9 cellular contexts compared by ENCODE assay signal in the genomic region with DNA sequence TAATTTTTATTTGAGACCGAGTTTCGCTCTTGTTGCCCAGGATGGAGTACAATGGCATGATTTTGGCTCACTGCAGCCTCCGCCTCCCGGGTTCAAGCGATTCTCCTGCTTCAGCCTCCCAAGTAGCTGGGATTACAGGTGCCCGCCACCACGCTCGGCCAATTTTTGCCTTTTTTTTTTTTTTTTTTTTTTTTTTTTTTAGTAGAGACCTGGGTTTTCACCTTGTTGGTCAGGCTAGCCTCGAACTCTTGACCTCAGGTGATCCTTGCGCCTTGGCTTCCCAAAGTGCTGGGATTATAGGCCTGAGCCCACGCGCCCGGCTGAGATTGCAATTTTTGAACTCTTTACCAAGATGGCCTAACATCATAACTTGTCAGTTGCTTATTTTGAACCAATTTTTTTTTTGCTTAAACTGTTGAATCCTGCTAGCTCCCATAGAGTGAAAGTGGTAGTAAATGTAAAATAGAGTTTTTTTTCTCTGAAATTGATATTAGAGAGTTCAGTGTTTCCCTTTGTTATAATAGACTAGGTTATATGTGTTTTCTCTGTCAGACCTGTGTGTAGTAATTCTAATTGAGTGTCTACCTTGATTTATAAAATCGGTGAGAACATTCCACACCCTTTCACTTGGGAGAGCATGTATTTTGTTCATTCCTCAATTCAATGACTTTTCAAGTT. TPM values are rescaled to one million over a fixed set of nuclear protein-coding genes. Genes with fewer than 3 reads are reported as not detected.
DNase-seq lines count a peak whose midpoint lies in the region; ATAC-seq, FAIRE-seq and TF ChIP-seq lines count a peak whose summit lies in the region.
"Had no signal": no experiment of that assay in that cellular context is flagged by ENCODE, and none has a peak within 500 bp of the region (broad histone marks: within the 10 kb centered on the region; RNA-seq: fewer than 3 reads in every experiment).

No MANE protein-coding gene starts in this region.

- no peaks in the 10 kb centered on the region for H3K27me3 ChIP-seq in astrocyte (ENCODE audit: insufficient read depth, low read length)
- H3K27me3 ChIP-seq in mesenchymal stem cell (ENCODE audit: control insufficient read depth in 1 of 2, insufficient read depth in 1 of 2, low read length in 2 of 2): no peaks in the 10 kb centered on the region

- no peak for FAIRE-seq in astrocyte (lab: Jason Lieb, UNC)

- H3K9me3 Mint-ChIP-seq in activated naive CD4-positive, alpha-beta T cell treated with anti-CD3 and anti-CD28 coated beads for 36 hours: no peaks in the 10 kb centered on the region
- no peaks in the 10 kb centered on the region for H3K9me3 Mint-ChIP-seq in activated naive CD4-positive, alpha-beta T cell treated with anti-CD3 and anti-CD28 coated beads, Interleukin-2, amount 50 U/mL, for 72 hours
- H3K9me3 Mint-ChIP-seq in astrocyte (ENCODE audit: unreplicated experiment) (no peaks in the 10 kb centered on the region), type B pancreatic cell (no peaks in the 10 kb centered on the region)

- no peak overlapping the region for H3K18ac ChIP-seq in mesenchymal stem cell (ENCODE audit: low read depth in 1 of 2, low read length in 2 of 2)

- no peak overlapping the region for H3K23ac ChIP-seq in mesenchymal stem cell (ENCODE audit: low read length in 2 of 2)

- H2BK5ac ChIP-seq in mesenchymal stem cell (ENCODE audit: low read depth, low read length, poor library complexity, severe bottlenecking): no peak overlapping the region

- H2BK15ac ChIP-seq in mesenchymal stem cell (ENCODE audit: low read depth, poor library complexity, severe bottlenecking): no peak overlapping the region

- H3K9me3 ChIP-seq in astrocyte (ENCODE audit: insufficient read depth, low read depth, low read length) (no peaks in the 10 kb centered on the region), mesenchymal stem cell (ENCODE audit: control insufficient read depth, low read length) (no peaks in the 10 kb centered on the region)

- H4K8ac ChIP-seq in mesenchymal stem cell (ENCODE audit: low read length): no peak overlapping the region

- H3K4me1 Mint-ChIP-seq in activated naive CD4-positive, alpha-beta T cell treated with anti-CD3 and anti-CD28 coated beads for 36 hours (ENCODE audit: low read depth): peaks cover 47% of the 10 kb centered on the region
- H3K4me1 Mint-ChIP-seq in astrocyte (ENCODE audit: low read depth, unreplicated experiment) (peaks cover 16% of the 10 kb centered on the region), type B pancreatic cell (ENCODE audit: unreplicated experiment) (peaks cover 37% of the 10 kb centered on the region)

- H2BK120ac ChIP-seq in mesenchymal stem cell (ENCODE audit: low read depth, low read length): no peak overlapping the region

- H3K79me2 ChIP-seq in astrocyte (ENCODE audit: insufficient read depth, low read length): peaks cover 87% of the 10 kb centered on the region

- TF ChIP-seq CTCF in astrocyte (IDR thresholded peaks at IDR 0.05; ENCODE audit: insufficient read depth, low read depth, low read length): no peak
- TF ChIP-seq CTCF in type B pancreatic cell (conservative IDR thresholded peaks at IDR 0.05): no peak

- no peak overlapping the region for H3K4me3 ChIP-seq in astrocyte (ENCODE audit: insufficient read depth, low read depth, low read length)
- peak overlapping the region in 1 of 2 experiments; percentile 95 for H3K4me3 ChIP-seq in mesenchymal stem cell (ENCODE audit: insufficient read depth in 1 of 2, low read depth in 1 of 2, low read length in 2 of 2)

- no peak for ATAC-seq in activated naive CD4-positive, alpha-beta T cell treated with anti-CD3 and anti-CD28 coated beads, Interleukin-2, amount 50 U/mL, for 72 hours
- ATAC-seq in HG02981 (IDR thresholded peaks at IDR 0.05; ENCODE audit: unreplicated experiment) (no peak), GM19328 (IDR thresholded peaks at IDR 0.05; ENCODE audit: unreplicated experiment) (no peak)

- 93% methylated on average over 9 of the region's 14 CpGs for WGBS in mesenchymal stem cell

- H3K36me3 ChIP-seq in astrocyte (ENCODE audit: insufficient read depth, low read length): no peaks in the 10 kb centered on the region
- peaks cover 5 to 6% of the 10 kb centered on the region in 2 experiments for H3K36me3 ChIP-seq in mesenchymal stem cell (ENCODE audit: control insufficient read depth in 1 of 2, insufficient read depth in 2 of 2, low read depth in 1 of 2, low read length in 2 of 2)

- H2AFZ ChIP-seq in astrocyte (ENCODE audit: low read depth, low read length) (no peak overlapping the region), mesenchymal stem cell (ENCODE audit: low read depth, low read length) (no peak overlapping the region)

- no peak overlapping the region for H2BK12ac ChIP-seq in mesenchymal stem cell (ENCODE audit: low read length in 2 of 2)

- H2AK5ac ChIP-seq in mesenchymal stem cell (ENCODE audit: low read length, severe bottlenecking): no peak overlapping the region

- no peak overlapping the region for H3K9ac ChIP-seq in astrocyte (ENCODE audit: low read length)
- H3K9ac ChIP-seq in mesenchymal stem cell (ENCODE audit: low read length): peak overlapping the region; percentile 100

- peak overlapping the region; percentile 97 for H3K4me2 ChIP-seq in astrocyte (ENCODE audit: low read length)
- no peak overlapping the region for H3K4me2 ChIP-seq in mesenchymal stem cell (ENCODE audit: low read length, poor library complexity, severe bottlenecking)

- H3K14ac ChIP-seq in mesenchymal stem cell (ENCODE audit: low read length in 2 of 2): no peak overlapping the region

- H3K4ac ChIP-seq in mesenchymal stem cell (ENCODE audit: low read depth in 1 of 2, low read length in 2 of 2): no peak overlapping the region

- CTCF ChIA-PET in activated naive CD4-positive, alpha-beta T cell treated with anti-CD3 and anti-CD28 coated beads for 36 hours (lab: Charles Lee): interaction anchor here (0.6 kb wide), 1 partner anchor 484 kb away, joined by 4 read pairs; no protein-coding TSS in a partner anchor

- peaks cover 60% of the 10 kb centered on the region for H3K36me3 Mint-ChIP-seq in activated naive CD4-positive, alpha-beta T cell treated with anti-CD3 and anti-CD28 coated beads for 36 hours (ENCODE audit: low read depth)
- peaks cover 40 to 66% of the 10 kb centered on the region in 2 donors for H3K36me3 Mint-ChIP-seq in activated naive CD4-positive, alpha-beta T cell treated with anti-CD3 and anti-CD28 coated beads, Interleukin-2, amount 50 U/mL, for 72 hours
- H3K36me3 Mint-ChIP-seq in astrocyte (ENCODE audit: low read depth, unreplicated experiment) (peaks cover 11% of the 10 kb centered on the region), type B pancreatic cell (peaks cover 37% of the 10 kb centered on the region)

- H3K4me1 ChIP-seq in astrocyte (ENCODE audit: insufficient read depth, low read length) (peaks cover 34% of the 10 kb centered on the region), mesenchymal stem cell (ENCODE audit: control insufficient read depth, insufficient read depth, low read depth, low read length) (peaks cover 5% of the 10 kb centered on the region)

- H3K27ac ChIP-seq in astrocyte (ENCODE audit: low read depth, low read length) (no peak overlapping the region), mesenchymal stem cell (ENCODE audit: low read length, poor library complexity, severe bottlenecking) (no peak overlapping the region)

- DNase-seq in activated naive CD4-positive, alpha-beta T cell treated with anti-CD3 and anti-CD28 coated beads for 36 hours: no peak
- no peak for DNase-seq in activated naive CD4-positive, alpha-beta T cell treated with anti-CD3 and anti-CD28 coated beads, Interleukin-2, amount 50 U/mL, for 72 hours (ENCODE audit: low spot score in 2 of 2)
- DNase-seq in astrocyte (ENCODE audit: low read depth) (no peak), mesenchymal stem cell (no peak), type B pancreatic cell (ENCODE audit: extremely low spot score, unreplicated experiment) (no peak), anterior cingulate cortex (lab: John Stamatoyannopoulos, UW) (no peak)
- DNase-seq: central memory CD4-positive, alpha-beta T cell had no signal

- H4K91ac ChIP-seq in mesenchymal stem cell (ENCODE audit: low read length): no peak overlapping the region

- no peaks in the 10 kb centered on the region for H3K79me1 ChIP-seq in mesenchymal stem cell (replicated peaks; ENCODE audit: low read length, poor library complexity, severe bottlenecking)

- intact Hi-C loops in activated naive CD4-positive, alpha-beta T cell treated with anti-CD3 and anti-CD28 coated beads for 36 hours (cut with micrococcal nuclease): loop anchor here (10.0 kb wide), 5 partner anchors 1083 to 1947 kb away; a partner anchor contains a TSS

- no peaks in the 10 kb centered on the region for H3K27me3 Mint-ChIP-seq in activated naive CD4-positive, alpha-beta T cell treated with anti-CD3 and anti-CD28 coated beads for 36 hours (ENCODE audit: low read depth)
- H3K27me3 Mint-ChIP-seq in astrocyte (ENCODE audit: low read depth, unreplicated experiment): no peaks in the 10 kb centered on the region
- peaks cover 3% of the 10 kb centered on the region for H3K27me3 Mint-ChIP-seq in type B pancreatic cell

- no peak overlapping the region for H3K27ac Mint-ChIP-seq in activated naive CD4-positive, alpha-beta T cell treated with anti-CD3 and anti-CD28 coated beads for 36 hours
- peak overlapping the region in 1 of 2 donors; percentile 39 for H3K27ac Mint-ChIP-seq in activated naive CD4-positive, alpha-beta T cell treated with anti-CD3 and anti-CD28 coated beads, Interleukin-2, amount 50 U/mL, for 72 hours
- no peak overlapping the region for H3K27ac Mint-ChIP-seq in astrocyte (ENCODE audit: unreplicated experiment)
- H3K27ac Mint-ChIP-seq in type B pancreatic cell: peak overlapping the region; percentile 82

- peaks cover 75% of the 10 kb centered on the region for H4K20me1 ChIP-seq in astrocyte (ENCODE audit: insufficient read depth, low read length)

- peak overlapping the region; percentile 94 for H3K4me3 Mint-ChIP-seq in activated naive CD4-positive, alpha-beta T cell treated with anti-CD3 and anti-CD28 coated beads for 36 hours
- H3K4me3 Mint-ChIP-seq in astrocyte (ENCODE audit: unreplicated experiment): peak overlapping the region; percentile 95
- peak overlapping the region; percentile 76 for H3K4me3 Mint-ChIP-seq in type B pancreatic cell

RNA-seq across cellular contexts. Expression of a gene that starts 3.8 kb away (rescaled TPM):
- total RNA-seq in activated naive CD4-positive, alpha-beta T cell treated with anti-CD3 and anti-CD28 coated beads for 36 hours: 10 to 100 TPM; 91.5 to 91.9 TPM
- total RNA-seq in activated naive CD4-positive, alpha-beta T cell treated with anti-CD3 and anti-CD28 coated beads, Interleukin-2, amount 50 U/mL, for 72 hours: 100 to 1,000 TPM in 1 of 2 donors, 10 to 100 TPM in 1; 91.7 to 108 TPM
- total RNA-seq in astrocyte (59.8 and 60.3 TPM in 2 replicates), type B pancreatic cell (ENCODE audit: low replicate concordance) (82.4 and 102 TPM in 2 replicates)
- 35.5 TPM for polyA plus RNA-seq in mesenchymal stem cell (2013, experiment 1 of 2)
- 37.4 TPM for polyA plus RNA-seq in mesenchymal stem cell (2013, experiment 2 of 2)
